8 cellular contexts compared by ENCODE assay signal in genomic region chr7:120272261-120272895, GRCh38. TPM values are rescaled to one million over a fixed set of nuclear protein-coding genes. Genes with fewer than 3 reads are reported as not detected.
DNase-seq lines count a peak whose midpoint lies in the region; FAIRE-seq and TF ChIP-seq lines count a peak whose summit lies in the region.

No MANE protein-coding gene starts in this region.

- H3K4me1 Mint-ChIP-seq in activated CD4-positive, alpha-beta T cell treated with anti-CD3 and anti-CD28 coated beads, Interleukin-2, amount 10 ng/mL, durations not matched to agents 24 days and 14 days, result peaks cover 7% of the 10 kb centered on the region
- peaks cover 6% of the 10 kb centered on the region for H3K4me1 Mint-ChIP-seq in endothelial cell (ENCODE audit: unreplicated experiment)

- no peaks in the 10 kb centered on the region for H3K36me3 Mint-ChIP-seq in activated CD4-positive, alpha-beta T cell treated with anti-CD3 and anti-CD28 coated beads, Interleukin-2, amount 10 ng/mL, durations not matched to agents 24 days and 14 days (ENCODE audit: low read depth)
- no peaks in the 10 kb centered on the region for H3K36me3 Mint-ChIP-seq in endothelial cell (ENCODE audit: low read depth, unreplicated experiment)

- peak overlapping the region; percentile 71 for H3K4me3 Mint-ChIP-seq in activated CD4-positive, alpha-beta T cell treated with anti-CD3 and anti-CD28 coated beads, Interleukin-2, amount 10 ng/mL, durations not matched to agents 24 days and 14 days
- peak overlapping the region; percentile 95 for H3K4me3 Mint-ChIP-seq in endothelial cell (ENCODE audit: unreplicated experiment)

- TF ChIP-seq POLR2A in H54 (IDR thresholded peaks at IDR 0.05; ENCODE audit: low read depth, low read length), result no peak

- H3K27ac Mint-ChIP-seq in activated CD4-positive, alpha-beta T cell treated with anti-CD3 and anti-CD28 coated beads, Interleukin-2, amount 10 ng/mL, durations not matched to agents 24 days and 14 days, result no peak overlapping the region
- no peak overlapping the region for H3K27ac Mint-ChIP-seq in endothelial cell (ENCODE audit: unreplicated experiment)

- peak; percentile 62 for DNase-seq in activated CD4-positive, alpha-beta T cell treated with anti-CD3 and anti-CD28 coated beads, Interleukin-2, amount 10 ng/mL, durations not matched to agents 24 days and 14 days
- DNase-seq in activated CD4-positive, alpha-beta T cell treated with anti-CD3 and anti-CD28 coated beads for 4 hours, result no peak
- DNase-seq in H54 (ENCODE audit: insufficient read length, low spot score) (peak; percentile 52), LHCN-M2 (ENCODE audit: low read depth) (peak; percentile 58), RCC 7860 (ENCODE audit: low spot score) (peak; percentile 30), endothelial cell (ENCODE audit: low spot score) (no peak), midbrain (lab: John Stamatoyannopoulos, UW) (peak; percentile 50), MV-4-11 (lab: John Stamatoyannopoulos, UW) (no peak)

- peaks cover 30% of the 10 kb centered on the region for H3K27me3 Mint-ChIP-seq in activated CD4-positive, alpha-beta T cell treated with anti-CD3 and anti-CD28 coated beads, Interleukin-2, amount 10 ng/mL, durations not matched to agents 24 days and 14 days
- no peaks in the 10 kb centered on the region for H3K27me3 Mint-ChIP-seq in endothelial cell (ENCODE audit: unreplicated experiment)

- FAIRE-seq in H54 (lab: Jason Lieb, UNC) (peak; percentile 84), RCC 7860 (lab: Jason Lieb, UNC) (no peak)

- no peaks in the 10 kb centered on the region for H3K9me3 Mint-ChIP-seq in activated CD4-positive, alpha-beta T cell treated with anti-CD3 and anti-CD28 coated beads, Interleukin-2, amount 10 ng/mL, durations not matched to agents 24 days and 14 days
- H3K9me3 Mint-ChIP-seq in endothelial cell (ENCODE audit: unreplicated experiment), result no peaks in the 10 kb centered on the region

- intact Hi-C loops in activated CD4-positive, alpha-beta T cell treated with anti-CD3 and anti-CD28 coated beads, Interleukin-2, amount 10 ng/mL, durations not matched to agents 24 days and 14 days (cut with micrococcal nuclease), result no loop called here

- peak; percentile 73 for TF ChIP-seq CTCF in endothelial cell (IDR thresholded peaks at IDR 0.05; ENCODE audit: unreplicated experiment)

RNA-seq across cellular contexts. Expression of gene KCND2, which starts 0.6 kb away (rescaled TPM):
- total RNA-seq in activated CD4-positive, alpha-beta T cell treated with anti-CD3 and anti-CD28 coated beads, Interleukin-2, amount 10 ng/mL, durations not matched to agents 24 days and 14 days, result not detected in 2 replicates
- total RNA-seq in LHCN-M2 (2014; rRNA removed) (0.34 TPM in 1 of 2 replicates, not detected in the other), endothelial cell (ENCODE audit: unreplicated experiment) (0.28 TPM)
- polyA plus RNA-seq in LHCN-M2 (2012), result 0.05 TPM

Comparison
In these comparisons a context has a peak if more than half of its experiments do, and no peak if none do; other contexts are left out.
1. DNase-seq: peak in activated CD4-positive, alpha-beta T cell treated with anti-CD3 and anti-CD28 coated beads, Interleukin-2, amount 10 ng/mL, durations not matched to agents 24 days and 14 days (single experiment), H54 (single experiment), LHCN-M2 (single experiment), RCC 7860 (single experiment) and midbrain (single experiment); none in activated CD4-positive, alpha-beta T cell treated with anti-CD3 and anti-CD28 coated beads for 4 hours (0 of 2), endothelial cell (single experiment) and MV-4-11 (single experiment).